In the genomic region with DNA sequence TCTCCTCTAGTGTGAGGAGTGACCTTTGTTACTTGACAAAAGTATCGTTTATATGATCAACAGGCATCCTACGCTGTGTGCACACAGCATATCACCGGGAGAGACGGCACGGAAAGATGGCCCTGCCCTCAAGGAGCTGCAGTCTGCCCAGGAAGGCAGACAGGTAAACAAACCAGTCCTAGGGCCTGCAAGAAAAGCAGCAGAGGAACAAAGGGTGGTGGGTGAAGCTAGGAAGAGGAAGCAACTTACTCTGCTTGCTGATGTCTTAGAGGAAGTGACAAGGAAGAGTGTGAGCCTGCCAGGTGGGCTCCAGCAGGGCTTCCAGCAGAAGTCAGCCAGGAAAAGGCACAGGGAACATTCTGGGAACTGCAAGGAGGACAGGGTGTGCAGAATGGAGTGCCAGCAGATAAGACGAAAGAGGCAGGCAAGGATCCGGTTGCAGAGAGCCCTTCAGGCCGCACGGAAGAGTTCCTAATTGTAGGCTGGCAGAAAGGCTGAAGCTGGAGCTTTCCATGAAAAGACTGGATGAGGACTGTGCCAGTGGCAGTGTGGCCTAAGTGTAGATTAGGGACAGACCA, we compare ENCODE assay signal across 8 cellular contexts.
A peak's percentile ranks its signal among the peaks of the same experiment; 100 is the strongest.
DNase-seq lines count a peak whose midpoint lies in the region; ATAC-seq and TF ChIP-seq lines count a peak whose summit lies in the region.

No MANE protein-coding gene starts in this region.

- no peaks in the 10 kb centered on the region for H3K9me3 Mint-ChIP-seq in T-helper 1 cell treated with Interleukin-12 subunit alpha and Interleukin-12 subunit beta and Interleukin-4 antibody, amounts not matched to agents 30 μg/mL and 1 μg/mL, for 36 hours

- H3K4me3 ChIP-seq in cardiac fibroblast (replicated peaks in 1 of 2; ENCODE audit: low read depth in 2 of 2, low read length in 2 of 2), result peak overlapping the region; percentile 62 to 72

- DNase-seq in DMS53 (lab: John Stamatoyannopoulos, UW), result peak; percentile 67
- peak; percentile 37 to 57 for DNase-seq in cardiac fibroblast (ENCODE audit: low read depth in 2 of 2)
- peak; percentile 76 for DNase-seq in kidney tubule cell (ENCODE audit: low spot score)
- peak; percentile 43 for DNase-seq in stimulated activated CD4-positive, alpha-beta T cell treated with anti-CD3 and anti-CD28 coated beads, Interleukin-4, amount 100 ng/mL, for 24 hours
- no peak for DNase-seq in HT-29 (ENCODE audit: low spot score)

- peaks cover 12% of the 10 kb centered on the region for H3K36me3 Mint-ChIP-seq in T-helper 1 cell treated with Interleukin-12 subunit alpha and Interleukin-12 subunit beta and Interleukin-4 antibody, amounts not matched to agents 30 μg/mL and 1 μg/mL, for 36 hours (ENCODE audit: low read depth)

- no peaks in the 10 kb centered on the region for H3K27me3 Mint-ChIP-seq in T-helper 1 cell treated with Interleukin-12 subunit alpha and Interleukin-12 subunit beta and Interleukin-4 antibody, amounts not matched to agents 30 μg/mL and 1 μg/mL, for 36 hours (ENCODE audit: low read depth)

- no peak for TF ChIP-seq CTCF in cardiac fibroblast (IDR thresholded peaks at IDR 0.05; ENCODE audit: low read depth, low read length)

- peak overlapping the region; percentile 90 for H3K27ac Mint-ChIP-seq in T-helper 1 cell treated with Interleukin-12 subunit alpha and Interleukin-12 subunit beta and Interleukin-4 antibody, amounts not matched to agents 30 μg/mL and 1 μg/mL, for 36 hours

- H3K4me1 Mint-ChIP-seq in T-helper 1 cell treated with Interleukin-12 subunit alpha and Interleukin-12 subunit beta and Interleukin-4 antibody, amounts not matched to agents 30 μg/mL and 1 μg/mL, for 36 hours (ENCODE audit: low read depth), result peaks cover 45% of the 10 kb centered on the region

- peak overlapping the region; percentile 85 for H3K4me3 Mint-ChIP-seq in T-helper 1 cell treated with Interleukin-12 subunit alpha and Interleukin-12 subunit beta and Interleukin-4 antibody, amounts not matched to agents 30 μg/mL and 1 μg/mL, for 36 hours

- ATAC-seq in HG03280 (IDR thresholded peaks at IDR 0.05; ENCODE audit: unreplicated experiment) (peak; percentile 19), GM21526 (IDR thresholded peaks at IDR 0.05; ENCODE audit: low FRiP score, unreplicated experiment) (no peak)
